Comparison of ENCODE assay signal across 18 cellular contexts in the genomic region with DNA sequence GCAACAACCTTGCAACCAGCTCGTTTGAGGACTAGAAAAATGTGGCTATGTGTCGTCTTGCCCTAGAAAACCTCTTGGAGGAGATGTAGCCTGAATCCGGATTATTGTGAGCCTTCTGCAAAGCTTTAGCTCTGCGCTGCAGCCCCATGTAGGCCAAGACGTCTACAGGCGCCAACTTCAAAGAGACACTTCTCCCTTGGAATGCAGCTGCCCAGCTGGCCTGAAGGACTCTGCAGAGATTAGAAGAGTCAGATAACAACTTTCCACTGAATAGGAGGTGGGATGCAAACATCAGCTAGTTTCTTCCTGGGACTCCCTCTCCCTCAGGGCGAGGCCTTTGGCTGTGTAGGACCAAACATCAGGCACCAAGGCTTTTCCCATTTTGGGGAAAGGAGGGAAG.
"Had no signal": no experiment of that assay in that cellular context is flagged by ENCODE, and none has a peak within 500 bp of the region (broad histone marks: within the 10 kb centered on the region; RNA-seq: fewer than 3 reads in every experiment).

No MANE protein-coding gene starts in this region.

- H3K9me3 Mint-ChIP-seq: activated CD4-positive, alpha-beta T cell treated with anti-CD3 and anti-CD28 coated beads, Interleukin-2, amount 10 ng/mL, durations not matched to agents 24 days and 14 days; neural crest cell; stimulated activated naive CD8-positive, alpha-beta T cell treated with anti-CD3 and anti-CD28 coated beads, Interleukin-15, amount 100 ng/mL, for 72 hours; T-helper 2 cell treated with Interferon-gamma antibody and Interleukin-4, amounts not matched to agents 5 μg/mL and 100 μg/mL, for 36 hours had no signal

- H3K4me1 ChIP-seq: adrenal gland, pancreas, testis had no signal

- ATAC-seq: activated CD8-positive, alpha-beta T cell treated with anti-CD3 and anti-CD28 coated beads, Interleukin-2, amount 10 ng/mL, durations not matched to agents 7 days and 5 days; pancreas; sciatic nerve; stimulated activated naive CD8-positive, alpha-beta T cell treated with anti-CD3 and anti-CD28 coated beads, Interleukin-15, amount 100 ng/mL, for 72 hours had no signal

- H3K4me3 Mint-ChIP-seq: activated CD4-positive, alpha-beta T cell treated with anti-CD3 and anti-CD28 coated beads, Interleukin-2, amount 10 ng/mL, durations not matched to agents 24 days and 14 days; activated CD8-positive, alpha-beta T cell treated with anti-CD3 and anti-CD28 coated beads, Interleukin-2, amount 10 ng/mL, durations not matched to agents 7 days and 5 days; activated naive CD4-positive, alpha-beta T cell treated with anti-CD3 and anti-CD28 coated beads, Interleukin-2, amount 50 U/mL, for 24 hours; neural crest cell; stimulated activated naive CD8-positive, alpha-beta T cell treated with anti-CD3 and anti-CD28 coated beads, Interleukin-15, amount 100 ng/mL, for 72 hours; T-helper 2 cell treated with Interferon-gamma antibody and Interleukin-4, amounts not matched to agents 5 μg/mL and 100 μg/mL, for 36 hours had no signal

- DNase-seq: activated CD4-positive, alpha-beta T cell treated with anti-CD3 and anti-CD28 coated beads, Interleukin-2, amount 10 ng/mL, durations not matched to agents 24 days and 14 days; activated CD4-positive, CD25-positive, alpha-beta regulatory T cell; activated CD8-positive, alpha-beta memory T cell treated with anti-CD3 and anti-CD28 coated beads, Interleukin-2, amount 50 U/mL, for 4 hours; activated CD8-positive, alpha-beta T cell treated with anti-CD3 and anti-CD28 coated beads, Interleukin-2, amount 10 ng/mL, durations not matched to agents 7 days and 5 days; activated effector memory CD4-positive, alpha-beta T cell treated with anti-CD3 and anti-CD28 coated beads, Interleukin-2, amount 50 U/mL, for 16 hours; activated T-cell treated with anti-CD3 and anti-CD28 coated beads, Interleukin-2, amount 50 U/mL, for 48 hours; adrenal gland; dorsolateral prefrontal cortex; midbrain; pancreas; stimulated activated naive CD8-positive, alpha-beta T cell treated with anti-CD3 and anti-CD28 coated beads, Interleukin-15, amount 100 ng/mL, for 72 hours; testis had no signal

- FAIRE-seq: endometrium, urothelium cell line had no signal

- H3K36me3 Mint-ChIP-seq: activated naive CD4-positive, alpha-beta T cell treated with anti-CD3 and anti-CD28 coated beads, Interleukin-2, amount 50 U/mL, for 24 hours had no signal

- H3K27ac ChIP-seq: adrenal gland, dorsolateral prefrontal cortex, pancreas, testis had no signal

- H3K4me1 Mint-ChIP-seq: activated CD4-positive, alpha-beta T cell treated with anti-CD3 and anti-CD28 coated beads, Interleukin-2, amount 10 ng/mL, durations not matched to agents 24 days and 14 days; activated naive CD4-positive, alpha-beta T cell treated with anti-CD3 and anti-CD28 coated beads, Interleukin-2, amount 50 U/mL, for 24 hours; stimulated activated naive CD8-positive, alpha-beta T cell treated with anti-CD3 and anti-CD28 coated beads, Interleukin-15, amount 100 ng/mL, for 72 hours had no signal

- H3K27ac Mint-ChIP-seq: activated CD4-positive, alpha-beta T cell treated with anti-CD3 and anti-CD28 coated beads, Interleukin-2, amount 10 ng/mL, durations not matched to agents 24 days and 14 days; activated CD8-positive, alpha-beta T cell treated with anti-CD3 and anti-CD28 coated beads, Interleukin-2, amount 10 ng/mL, durations not matched to agents 7 days and 5 days; activated naive CD4-positive, alpha-beta T cell treated with anti-CD3 and anti-CD28 coated beads, Interleukin-2, amount 50 U/mL, for 24 hours; stimulated activated naive CD8-positive, alpha-beta T cell treated with anti-CD3 and anti-CD28 coated beads, Interleukin-15, amount 100 ng/mL, for 72 hours; T-helper 2 cell treated with Interferon-gamma antibody and Interleukin-4, amounts not matched to agents 5 μg/mL and 100 μg/mL, for 36 hours had no signal

- H3K27me3 Mint-ChIP-seq: activated CD4-positive, alpha-beta T cell treated with anti-CD3 and anti-CD28 coated beads, Interleukin-2, amount 10 ng/mL, durations not matched to agents 24 days and 14 days; stimulated activated naive CD8-positive, alpha-beta T cell treated with anti-CD3 and anti-CD28 coated beads, Interleukin-15, amount 100 ng/mL, for 72 hours had no signal

- H3K4me3 ChIP-seq: adrenal gland, dorsolateral prefrontal cortex, pancreas, testis had no signal

- H3K36me3 ChIP-seq: adrenal gland, pancreas had no signal

- H3K27me3 ChIP-seq: adrenal gland, dorsolateral prefrontal cortex, pancreas, testis had no signal

- H3K9me3 ChIP-seq: adrenal gland, pancreas, testis had no signal
